ENCODE assay signal across 8 cellular contexts in genomic region chr12:54282949-54283593, GRCh38. TPM values are rescaled to one million over a fixed set of nuclear protein-coding genes. Genes with fewer than 3 reads are reported as not detected.
DNase-seq lines count a peak whose midpoint lies in the region; ATAC-seq, FAIRE-seq and TF ChIP-seq lines count a peak whose summit lies in the region.

No MANE protein-coding gene starts in this region.

- TF ChIP-seq CTCF in breast epithelium (IDR thresholded peaks at IDR 0.05) (no peak), MCF 10A (IDR thresholded peaks at IDR 0.05; ENCODE audit: unreplicated experiment) (no peak), keratinocyte (optimal IDR thresholded peaks at IDR 0.05 in 1 of 3, IDR thresholded peaks at IDR 0.05 in 1 of 3, conservative IDR thresholded peaks at IDR 0.05 in 1 of 3; ENCODE audit: extremely low read depth in 1 of 3, insufficient read depth in 2 of 3, low read length in 3 of 3) (no peak), tibial artery (IDR thresholded peaks at IDR 0.05) (no peak), mesothelial cell of epicardium (IDR thresholded peaks at IDR 0.05; ENCODE audit: unreplicated experiment) (no peak)

- H3K4me1 ChIP-seq in breast epithelium (peaks cover 3 to 31% of the 10 kb centered on the region in 2 donors), keratinocyte (ENCODE audit: control insufficient read depth, extremely low read depth, insufficient read depth, low read length) (peaks cover 34% of the 10 kb centered on the region), tibial artery (peaks cover 0 to 58% (median 44%) of the 10 kb centered on the region in 4 donors)

- dilution Hi-C loops in keratinocyte (cut with MboI; ENCODE audit: extremely low pct_ligation_motif_present, low sequenced_read_pairs), result no loop called here

- no peaks in the 10 kb centered on the region for H3K9me3 Mint-ChIP-seq in MCF 10A (ENCODE audit: unreplicated experiment)
- no peaks in the 10 kb centered on the region for H3K9me3 Mint-ChIP-seq in activated CD8-positive, alpha-beta memory T cell treated with anti-CD3 and anti-CD28 coated beads, Interleukin-2, amount 10 ng/mL, durations not matched to agents 7 days and 5 days (ENCODE audit: low read depth)
- H3K9me3 Mint-ChIP-seq in mesothelial cell of epicardium, result no peaks in the 10 kb centered on the region

- intact Hi-C loops in breast epithelium (cut with DNase I; ENCODE audit: low total_unique reads) (loop anchor here (10.0 kb wide), 1 partner anchor 82 kb away; the partner anchor contains the start of gene GPR84), MCF 10A (cut with micrococcal nuclease) (no loop called here), tibial artery (cut with DNase I; ENCODE audit: low total_unique reads) (no loop called here)

- peak overlapping the region; percentile 44 to 93 for H3K27ac ChIP-seq in breast epithelium
- H3K27ac ChIP-seq in keratinocyte (ENCODE audit: control insufficient read depth, insufficient read depth, low read length), result peak overlapping the region; percentile 100
- peak overlapping the region; percentile 30 to 40 for H3K27ac ChIP-seq in tibial artery

- CTCF ChIA-PET in MCF 10A (lab: Yijun Ruan, JAX), result interaction anchor here (0.6 to 2.8 kb wide), 5 partner anchors 10 to 97 kb away, joined by 3 to 21 read pairs (median 3); partner anchors contain the start of gene COPZ1
- CTCF ChIA-PET in activated CD8-positive, alpha-beta memory T cell treated with anti-CD3 and anti-CD28 coated beads, Interleukin-2, amount 10 ng/mL, durations not matched to agents 7 days and 5 days (lab: Charles Lee), result interaction anchor here (0.9 to 3.1 kb wide), 6 partner anchors 8 to 76 kb away, joined by 3 to 21 read pairs (median 4); no protein-coding TSS in a partner anchor

- FAIRE-seq in keratinocyte (lab: Jason Lieb, UNC), result no peak

- BruUV-seq in MCF 10A (replicated peaks; lab: Mats Ljungman, UMichigan), result no TSS peak

- H3K36me3 ChIP-seq in breast epithelium (no peaks in the 10 kb centered on the region), keratinocyte (ENCODE audit: control insufficient read depth in 2 of 2, extremely low read depth in 1 of 2, insufficient read depth in 2 of 2, low read length in 2 of 2) (peaks cover 19 to 58% of the 10 kb centered on the region in 2 experiments), tibial artery (peaks cover 54 to 62% (median 60%) of the 10 kb centered on the region in 3 donors)

- TF ChIP-seq POLR2A in breast epithelium (IDR thresholded peaks at IDR 0.05), result no peak

- H3K27me3 ChIP-seq in breast epithelium, result no peaks in the 10 kb centered on the region
- no peaks in the 10 kb centered on the region for H3K27me3 ChIP-seq in keratinocyte (ENCODE audit: control insufficient read depth, extremely low read depth, insufficient read depth, low read length)
- H3K27me3 ChIP-seq in tibial artery, result no peaks in the 10 kb centered on the region

- H3K36me3 Mint-ChIP-seq in MCF 10A (ENCODE audit: insufficient read depth, unreplicated experiment) (no peaks in the 10 kb centered on the region), mesothelial cell of epicardium (peaks cover 50% of the 10 kb centered on the region)
- H3K36me3 Mint-ChIP-seq in activated CD8-positive, alpha-beta memory T cell treated with anti-CD3 and anti-CD28 coated beads, Interleukin-2, amount 10 ng/mL, durations not matched to agents 7 days and 5 days, result peaks cover 37% of the 10 kb centered on the region

- H3K9me3 ChIP-seq in breast epithelium, result no peaks in the 10 kb centered on the region
- no peaks in the 10 kb centered on the region for H3K9me3 ChIP-seq in keratinocyte (ENCODE audit: control insufficient read depth, low read depth, low read length)
- no peaks in the 10 kb centered on the region for H3K9me3 ChIP-seq in tibial artery

- H3K4me3 ChIP-seq in breast epithelium (peak overlapping the region; percentile 76 to 79 (median 76)), keratinocyte (ENCODE audit: control insufficient read depth in 2 of 3, extremely low read depth in 1 of 3, insufficient read depth in 2 of 3, low read depth in 1 of 3, low read length in 3 of 3) (peak overlapping the region; percentile 71 to 98 (median 89)), tibial artery (peak overlapping the region in 1 of 2 donors; percentile 60)

- POLR2A ChIA-PET in MCF 10A (lab: Yijun Ruan, JAX), result interaction anchor here (0.7 to 3.2 kb wide), 6 partner anchors 15 to 76 kb away, joined by 3 to 19 read pairs (median 8); partner anchors contain the start of gene COPZ1

- no peak overlapping the region for H2AFZ ChIP-seq in keratinocyte (ENCODE audit: control insufficient read depth, low read length)

- H3K4me3 Mint-ChIP-seq in MCF 10A (ENCODE audit: unreplicated experiment) (no peak overlapping the region), mesothelial cell of epicardium (no peak overlapping the region)
- H3K4me3 Mint-ChIP-seq in activated CD8-positive, alpha-beta memory T cell treated with anti-CD3 and anti-CD28 coated beads, Interleukin-2, amount 10 ng/mL, durations not matched to agents 7 days and 5 days, result no peak overlapping the region

- peak overlapping the region; percentile 98 for H3K4me2 ChIP-seq in keratinocyte (ENCODE audit: control insufficient read depth, extremely low read depth, insufficient read depth, low read depth, low read length)

- no peak for DNase-seq in breast epithelium (ENCODE audit: low spot score in 2 of 2)
- DNase-seq in MCF 10A (ENCODE audit: unreplicated experiment), result no peak
- peak; percentile 66 for DNase-seq in activated CD8-positive, alpha-beta memory T cell treated with anti-CD3 and anti-CD28 coated beads, Interleukin-2, amount 10 ng/mL, durations not matched to agents 7 days and 5 days
- DNase-seq in keratinocyte (ENCODE audit: low read depth, low spot score), result no peak
- DNase-seq in tibial artery, result no peak
- DNase-seq in NCI-H187 (lab: John Stamatoyannopoulos, UW), result no peak
- DNase-seq in mesothelial cell of epicardium (ENCODE audit: low spot score in 2 of 2, unreplicated experiment in 2 of 2), result no peak

- peaks cover 38% of the 10 kb centered on the region for H3K4me1 Mint-ChIP-seq in MCF 10A (ENCODE audit: insufficient read depth, unreplicated experiment)
- peaks cover 46% of the 10 kb centered on the region for H3K4me1 Mint-ChIP-seq in activated CD8-positive, alpha-beta memory T cell treated with anti-CD3 and anti-CD28 coated beads, Interleukin-2, amount 10 ng/mL, durations not matched to agents 7 days and 5 days
- H3K4me1 Mint-ChIP-seq in mesothelial cell of epicardium, result peaks cover 60% of the 10 kb centered on the region

- H3K79me2 ChIP-seq in keratinocyte (ENCODE audit: control insufficient read depth, insufficient read depth, low read length), result peaks cover 53% of the 10 kb centered on the region

- H4K20me1 ChIP-seq in keratinocyte (ENCODE audit: control insufficient read depth, extremely low read depth, insufficient read depth, low read length), result peaks cover 36% of the 10 kb centered on the region

- H3K9me1 ChIP-seq in keratinocyte (ENCODE audit: control insufficient read depth, extremely low read depth, insufficient read depth, low read length), result no peaks in the 10 kb centered on the region

- H3K27ac Mint-ChIP-seq in MCF 10A (ENCODE audit: low read depth, unreplicated experiment) (no peak overlapping the region), mesothelial cell of epicardium (no peak overlapping the region)
- no peak overlapping the region for H3K27ac Mint-ChIP-seq in activated CD8-positive, alpha-beta memory T cell treated with anti-CD3 and anti-CD28 coated beads, Interleukin-2, amount 10 ng/mL, durations not matched to agents 7 days and 5 days

- no peaks in the 10 kb centered on the region for H3K27me3 Mint-ChIP-seq in MCF 10A (ENCODE audit: insufficient read depth, unreplicated experiment)
- no peaks in the 10 kb centered on the region for H3K27me3 Mint-ChIP-seq in activated CD8-positive, alpha-beta memory T cell treated with anti-CD3 and anti-CD28 coated beads, Interleukin-2, amount 10 ng/mL, durations not matched to agents 7 days and 5 days
- H3K27me3 Mint-ChIP-seq in mesothelial cell of epicardium (ENCODE audit: low read depth), result no peaks in the 10 kb centered on the region

- peak overlapping the region; percentile 100 for H3K9ac ChIP-seq in keratinocyte (ENCODE audit: control insufficient read depth, extremely low read depth, insufficient read depth, low read length)

- no peak for ATAC-seq in activated CD8-positive, alpha-beta memory T cell treated with anti-CD3 and anti-CD28 coated beads, Interleukin-2, amount 10 ng/mL, durations not matched to agents 7 days and 5 days
- ATAC-seq in HG02938 (IDR thresholded peaks at IDR 0.05; ENCODE audit: unreplicated experiment), result no peak

RNA-seq across cellular contexts. Expression of gene HNRNPA1, which starts 2.5 kb away (rescaled TPM):
- total RNA-seq in breast epithelium, result 100 to 1,000 TPM; 387 to 571 (median 477) TPM
- total RNA-seq in MCF 10A (2022), result 1,158 and 1,435 TPM in 2 replicates
- 1,000 to 10,000 TPM; 1,232 to 1,373 TPM for total RNA-seq in activated CD8-positive, alpha-beta memory T cell treated with anti-CD3 and anti-CD28 coated beads, Interleukin-2, amount 10 ng/mL, durations not matched to agents 7 days and 5 days
- 269 to 1,061 TPM (median 583 TPM) in 3 replicates for polyA plus RNA-seq in keratinocyte
- polyA plus RNA-seq in keratinocyte (2011; ENCODE audit: low read depth), result 866 TPM
- polyA plus RNA-seq in keratinocyte (2011; cell fraction: cytosol; rRNA removed), result 514 and 556 TPM in 2 replicates
- 391 and 470 TPM in 2 replicates for polyA plus RNA-seq in keratinocyte (2011; cell fraction: nucleus; rRNA removed)
- polyA plus RNA-seq in keratinocyte (2012; ENCODE audit: low replicate concordance), result 660 and 1,102 TPM in 2 replicates
- 134 to 550 TPM (median 267 TPM) in 3 replicates for polyA minus RNA-seq in keratinocyte
- 319 TPM for polyA minus RNA-seq in keratinocyte (2011; cell fraction: cytosol; rRNA and poly(A)+ RNA removed)
- 117 and 201 TPM in 2 replicates for polyA minus RNA-seq in keratinocyte (2011; cell fraction: nucleus; rRNA and poly(A)+ RNA removed)
- total RNA-seq in mesothelial cell of epicardium, result 2,201 to 2,231 TPM (median 2,205 TPM) in 3 replicates

RNA-seq across cellular contexts. Expression of gene CBX5, which starts 3.1 kb away (rescaled TPM):
- total RNA-seq in breast epithelium (10 to 100 TPM; 22.4 to 45.8 (median 31.8) TPM), MCF 10A (2022) (109 and 112 TPM in 2 replicates), mesothelial cell of epicardium (209 to 219 TPM (median 217 TPM) in 3 replicates)
- 100 to 1,000 TPM; 102 to 113 TPM for total RNA-seq in activated CD8-positive, alpha-beta memory T cell treated with anti-CD3 and anti-CD28 coated beads, Interleukin-2, amount 10 ng/mL, durations not matched to agents 7 days and 5 days
- polyA plus RNA-seq in keratinocyte, result 15.5 to 25.8 TPM (median 23.3 TPM) in 3 replicates
- 20.2 TPM for polyA plus RNA-seq in keratinocyte (2011; ENCODE audit: low read depth)
- 9.9 and 17.5 TPM in 2 replicates for polyA plus RNA-seq in keratinocyte (2011; cell fraction: cytosol; rRNA removed)
- polyA plus RNA-seq in keratinocyte (2011; cell fraction: nucleus; rRNA removed), result 19.6 and 22.4 TPM in 2 replicates
- 9.0 and 20.1 TPM in 2 replicates for polyA plus RNA-seq in keratinocyte (2012; ENCODE audit: low replicate concordance)
- polyA minus RNA-seq in keratinocyte, result 32.0 to 66.7 TPM (median 33.1 TPM) in 3 replicates
- 20.5 TPM for polyA minus RNA-seq in keratinocyte (2011; cell fraction: cytosol; rRNA and poly(A)+ RNA removed)
- 14.8 and 32.6 TPM in 2 replicates for polyA minus RNA-seq in keratinocyte (2011; cell fraction: nucleus; rRNA and poly(A)+ RNA removed)

RNA-seq across cellular contexts. Expression of gene NFE2, which starts 17.7 kb away (rescaled TPM):
- total RNA-seq in breast epithelium (under 1 TPM; 0.15 to 0.48 (median 0.33) TPM), MCF 10A (2022) (0.40 and 0.64 TPM in 2 replicates), mesothelial cell of epicardium (0.45 to 0.75 TPM (median 0.47 TPM) in 3 replicates)
- total RNA-seq in activated CD8-positive, alpha-beta memory T cell treated with anti-CD3 and anti-CD28 coated beads, Interleukin-2, amount 10 ng/mL, durations not matched to agents 7 days and 5 days, result not detected
- 0.09 to 0.42 TPM (median 0.25 TPM) in 3 replicates for polyA plus RNA-seq in keratinocyte
- polyA plus RNA-seq in keratinocyte (2011; ENCODE audit: low read depth), result not detected
- 0.16 and 0.19 TPM in 2 replicates for polyA plus RNA-seq in keratinocyte (2011; cell fraction: cytosol; rRNA removed)
- polyA plus RNA-seq in keratinocyte (2011; cell fraction: nucleus; rRNA removed), result 0.20 and 0.22 TPM in 2 replicates
- 0.06 and 0.17 TPM in 2 replicates for polyA plus RNA-seq in keratinocyte (2012; ENCODE audit: low replicate concordance)
- polyA minus RNA-seq in keratinocyte, result 0.10 TPM in 1 of 3 replicates, not detected in the others
- polyA minus RNA-seq in keratinocyte (2011; cell fraction: cytosol; rRNA and poly(A)+ RNA removed), result not detected
- not detected in 2 replicates for polyA minus RNA-seq in keratinocyte (2011; cell fraction: nucleus; rRNA and poly(A)+ RNA removed)

RNA-seq across cellular contexts. Expression of gene COPZ1, which starts 41.9 kb away (rescaled TPM):
- total RNA-seq in breast epithelium (100 to 1,000 TPM in 1 of 3 donors, 10 to 100 TPM in 2; 70.9 to 109 (median 90.1) TPM), MCF 10A (2022) (207 and 299 TPM in 2 replicates), mesothelial cell of epicardium (137 to 145 TPM (median 143 TPM) in 3 replicates)
- 100 to 1,000 TPM in 1 of 2 experiments, 10 to 100 TPM in 1; 90.8 to 104 TPM for total RNA-seq in activated CD8-positive, alpha-beta memory T cell treated with anti-CD3 and anti-CD28 coated beads, Interleukin-2, amount 10 ng/mL, durations not matched to agents 7 days and 5 days
- polyA plus RNA-seq in keratinocyte, result 208 to 280 TPM (median 237 TPM) in 3 replicates
- 136 TPM for polyA plus RNA-seq in keratinocyte (2011; ENCODE audit: low read depth)
- 168 and 272 TPM in 2 replicates for polyA plus RNA-seq in keratinocyte (2011; cell fraction: cytosol; rRNA removed)
- polyA plus RNA-seq in keratinocyte (2011; cell fraction: nucleus; rRNA removed), result 102 and 115 TPM in 2 replicates
- polyA plus RNA-seq in keratinocyte (2012; ENCODE audit: low replicate concordance), result 182 and 216 TPM in 2 replicates
- polyA minus RNA-seq in keratinocyte, result 51.4 to 134 TPM (median 129 TPM) in 3 replicates
- 164 TPM for polyA minus RNA-seq in keratinocyte (2011; cell fraction: cytosol; rRNA and poly(A)+ RNA removed)
- 44.7 and 81.6 TPM in 2 replicates for polyA minus RNA-seq in keratinocyte (2011; cell fraction: nucleus; rRNA and poly(A)+ RNA removed)

Comparison
In these comparisons a context has a peak if more than half of its experiments do, and no peak if none do; other contexts are left out.
1. H3K27ac ChIP-seq: peak in every context shown above with its lines; median percentile 100 in keratinocyte; 68 in breast epithelium; 35 in tibial artery.